1 cellular context compared by ENCODE assay signal in genomic region chr3:150319900-150320299, GRCh38.
TF ChIP-seq lines count a peak whose summit lies in the region.

No MANE protein-coding gene starts in this region.

TF ChIP-seq in GM23338, 12 proteins besides CTCF, POLR2A, EP300 and RAD21 (continued from another document):
- TF ChIP-seq, protein P1, sequence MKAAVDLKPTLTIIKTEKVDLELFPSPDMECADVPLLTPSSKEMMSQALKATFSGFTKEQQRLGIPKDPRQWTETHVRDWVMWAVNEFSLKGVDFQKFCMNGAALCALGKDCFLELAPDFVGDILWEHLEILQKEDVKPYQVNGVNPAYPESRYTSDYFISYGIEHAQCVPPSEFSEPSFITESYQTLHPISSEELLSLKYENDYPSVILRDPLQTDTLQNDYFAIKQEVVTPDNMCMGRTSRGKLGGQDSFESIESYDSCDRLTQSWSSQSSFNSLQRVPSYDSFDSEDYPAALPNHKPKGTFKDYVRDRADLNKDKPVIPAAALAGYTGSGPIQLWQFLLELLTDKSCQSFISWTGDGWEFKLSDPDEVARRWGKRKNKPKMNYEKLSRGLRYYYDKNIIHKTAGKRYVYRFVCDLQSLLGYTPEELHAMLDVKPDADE (IDR thresholded peaks at IDR 0.05): no peak
- no peak for TF ChIP-seq EZH2 (IDR thresholded peaks at IDR 0.05; ENCODE audit: low read depth, unreplicated experiment)
- no peak for TF ChIP-seq NANOG (IDR thresholded peaks at IDR 0.05; ENCODE audit: borderline replicate concordance)
- no peak for TF ChIP-seq ZNF462 (CRISPR knock-in tag; IDR thresholded peaks at IDR 0.05)
- TF ChIP-seq POLR2AphosphoS5 (IDR thresholded peaks at IDR 0.05; ENCODE audit: low read depth): no peak
